In genomic region chr1:18484726-18485125, GRCh38 we compare ENCODE assay signal across 1 cellular context.
TF ChIP-seq lines count a peak whose summit lies in the region.

No MANE protein-coding gene starts in this region.

TF ChIP-seq in H1, 55 proteins besides CTCF, POLR2A, EP300 and RAD21:
- TF ChIP-seq SIX5 (IDR thresholded peaks at IDR 0.05; ENCODE audit: low read depth, low read length) (no peak), CEBPB (IDR thresholded peaks at IDR 0.05; ENCODE audit: low read depth, low read length) (no peak), SAP30 (IDR thresholded peaks at IDR 0.05; ENCODE audit: insufficient read depth, insufficient replicate concordance, low read length) (no peak), TAF7 (optimal IDR thresholded peaks at IDR 0.05; ENCODE audit: borderline replicate concordance, low read depth, low read length) (no peak), ATF2 (IDR thresholded peaks at IDR 0.05; ENCODE audit: low read length) (no peak), MAX (IDR thresholded peaks at IDR 0.05) (no peak), MAFK (IDR thresholded peaks at IDR 0.05; ENCODE audit: low read depth, low read length) (no peak), ZNF274 (IDR thresholded peaks at IDR 0.05; ENCODE audit: borderline replicate concordance, extremely low read depth, low read length) (no peak)
